23 cellular contexts compared by ENCODE assay signal in genomic region chr12:107490000-107490399, GRCh38.
A peak's percentile ranks its signal among the peaks of the same experiment; 100 is the strongest.
DNase-seq lines count a peak whose midpoint lies in the region; ATAC-seq and TF ChIP-seq lines count a peak whose summit lies in the region.
"Had no signal": no experiment of that assay in that cellular context is flagged by ENCODE, and none has a peak within 500 bp of the region (broad histone marks: within the 10 kb centered on the region; RNA-seq: fewer than 3 reads in every experiment).

No MANE protein-coding gene starts in this region.

- peak; percentile 37 for DNase-seq in GM19238 (ENCODE audit: insufficient read length, low spot score)
- DNase-seq in Peyer's patch: peak in 2 of 3 donors; percentile 61 to 72
- no peak for DNase-seq in iPS-NIHi7 (ENCODE audit: extremely low spot score)
- DNase-seq in activated CD4-positive, CD25-positive, alpha-beta regulatory T cell treated with anti-CD3 and anti-CD28 coated beads, Interleukin-2, amount 50 U/mL, for 72 hours: no peak
- DNase-seq in stimulated activated CD4-positive, alpha-beta T cell treated with anti-CD3 and anti-CD28 coated beads, Interleukin-2, amount 100 ng/mL, for 24 hours: no peak
- DNase-seq: ACHN; activated CD8-positive, alpha-beta memory T cell treated with anti-CD3 and anti-CD28 coated beads for 24 hours; body of pancreas; CD8-positive, alpha-beta T cell; colonic mucosa; DND-41; foreskin keratinocyte; KG1; left colon; NCI-H1092 treated with DMSO at 0.1 percent for 48 hours; stimulated activated naive CD8-positive, alpha-beta T cell treated with anti-CD3 and anti-CD28 coated beads, Interleukin-15, amount 100 ng/mL, for 72 hours; T-cell; upper lobe of right lung had no signal

- H3K27me3 ChIP-seq in BLaER1 (no peaks in the 10 kb centered on the region), Peyer's patch (no peaks in the 10 kb centered on the region)
- H3K27me3 ChIP-seq: body of pancreas, colonic mucosa, foreskin keratinocyte, upper lobe of right lung had no signal

- H3K9ac ChIP-seq in BLaER1: 0 out of 2 replicates have a peak overlapping the region, but pooled peaks have one; percentile 10

- no peak for TF ChIP-seq CTCF in Peyer's patch (IDR thresholded peaks at IDR 0.05)

- H4K20me1 ChIP-seq in BLaER1: no peaks in the 10 kb centered on the region

- no peaks in the 10 kb centered on the region for H3K9me3 ChIP-seq in BLaER1
- H3K9me3 ChIP-seq in Peyer's patch: no peaks in the 10 kb centered on the region
- H3K9me3 ChIP-seq: body of pancreas, colonic mucosa, upper lobe of right lung had no signal

- no peaks in the 10 kb centered on the region for H3K36me3 ChIP-seq in BLaER1
- no peaks in the 10 kb centered on the region for H3K36me3 ChIP-seq in Peyer's patch
- H3K36me3 ChIP-seq: colonic mucosa, upper lobe of right lung had no signal

- H3K4me2 ChIP-seq in BLaER1: peak overlapping the region; percentile 68

- no peak for TF ChIP-seq POLR2A in Peyer's patch (IDR thresholded peaks at IDR 0.05)
- no peak for TF ChIP-seq POLR2A in GM18505 (IDR thresholded peaks at IDR 0.05; ENCODE audit: borderline replicate concordance, extremely low read depth, insufficient read depth, insufficient read length)

- H3K4me3 ChIP-seq in BLaER1 (peak overlapping the region; percentile 26; the same call in 1 of the 2 replicates), Peyer's patch (no peak overlapping the region)
- H3K4me3 ChIP-seq: body of pancreas, colonic mucosa, upper lobe of right lung had no signal

- H3K27ac ChIP-seq in BLaER1 (0 out of 2 replicates have a peak overlapping the region, but pooled peaks have one; percentile 79), Peyer's patch (no peak overlapping the region)
- H3K27ac ChIP-seq: body of pancreas, colonic mucosa, foreskin keratinocyte, upper lobe of right lung had no signal

- peak; percentile 55 for ATAC-seq in HG02884 (IDR thresholded peaks at IDR 0.05; ENCODE audit: unreplicated experiment)
- ATAC-seq in GM18505 (IDR thresholded peaks at IDR 0.05; ENCODE audit: unreplicated experiment): no peak
- ATAC-seq: body of pancreas; CD8-positive, alpha-beta T cell; foreskin keratinocyte; left colon; Right ventricle myocardium inferior; sciatic nerve; stimulated activated naive CD8-positive, alpha-beta T cell treated with anti-CD3 and anti-CD28 coated beads, Interleukin-15, amount 100 ng/mL, for 72 hours; T-cell; upper lobe of right lung had no signal

- H3K4me1 ChIP-seq in BLaER1: peaks cover 89% of the 10 kb centered on the region
- H3K4me1 ChIP-seq in Peyer's patch: peaks cover 0 to 24% (median 7%) of the 10 kb centered on the region in 4 donors
- H3K4me1 ChIP-seq: colonic mucosa, foreskin keratinocyte, upper lobe of right lung had no signal

Comparison
In these comparisons a context has a peak if more than half of its experiments do, and no peak if none do; other contexts are left out.
1. DNase-seq: peak in GM19238 (single experiment) and Peyer's patch (2 of 3); none in iPS-NIHi7 (single experiment), activated CD4-positive, CD25-positive, alpha-beta regulatory T cell treated with anti-CD3 and anti-CD28 coated beads, Interleukin-2, amount 50 U/mL, for 72 hours (single experiment) and stimulated activated CD4-positive, alpha-beta T cell treated with anti-CD3 and anti-CD28 coated beads, Interleukin-2, amount 100 ng/mL, for 24 hours (0 of 2).